In the genomic region with DNA sequence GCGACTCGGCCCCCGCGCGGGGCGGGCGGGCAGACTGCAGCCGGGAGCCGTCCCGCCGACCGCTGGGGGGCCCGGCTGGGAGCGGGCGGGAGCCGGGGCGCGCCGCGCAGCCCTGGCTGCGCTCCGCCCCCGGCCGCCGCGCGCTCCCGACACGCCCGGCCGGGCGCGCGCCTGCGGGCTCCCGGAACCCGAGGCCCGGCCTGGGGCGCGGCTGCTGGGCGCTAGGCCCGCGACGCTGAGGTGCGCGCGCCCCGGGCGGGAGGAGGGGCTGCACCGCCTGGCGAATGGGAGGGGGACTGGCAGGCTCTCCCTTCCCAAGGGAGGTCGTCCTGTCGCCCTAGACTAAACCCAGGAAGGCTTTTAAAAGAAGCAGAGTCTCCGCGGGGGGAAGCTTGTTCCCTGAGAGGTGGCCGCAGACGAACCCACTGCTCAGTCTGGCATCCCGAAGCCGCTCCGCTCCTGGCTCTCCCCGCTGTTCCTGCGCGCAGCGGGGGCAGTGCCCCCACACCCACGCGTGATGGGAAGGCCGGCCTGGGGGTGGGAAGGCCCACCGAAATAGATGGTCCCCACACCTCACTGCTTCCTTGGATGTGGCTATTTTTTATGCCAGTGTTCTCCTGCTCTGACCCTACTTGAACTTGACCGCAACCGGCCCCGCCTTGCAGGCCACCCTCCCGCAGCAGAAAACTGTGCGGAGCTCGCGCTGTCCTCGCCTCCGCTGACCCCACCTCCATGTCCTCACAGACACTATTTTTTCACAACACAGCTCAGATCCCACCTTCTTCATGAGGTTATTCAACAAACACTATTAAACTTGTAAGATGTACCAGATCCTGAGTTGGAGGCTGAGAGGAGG, we compare ENCODE assay signal across 2 cellular contexts.
TF ChIP-seq lines count a peak whose summit lies in the region.

A gene with protein sequence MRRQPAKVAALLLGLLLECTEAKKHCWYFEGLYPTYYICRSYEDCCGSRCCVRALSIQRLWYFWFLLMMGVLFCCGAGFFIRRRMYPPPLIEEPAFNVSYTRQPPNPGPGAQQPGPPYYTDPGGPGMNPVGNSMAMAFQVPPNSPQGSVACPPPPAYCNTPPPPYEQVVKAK (minus strand): TSS at position 125 of the 856 bp plus-strand sequence. CDS start 178 bp downstream, outside the sequence.

TF ChIP-seq in GM23338, 12 proteins besides CTCF, POLR2A, EP300 and RAD21 (continued from another document and continues in another):
- TF ChIP-seq, protein P1, sequence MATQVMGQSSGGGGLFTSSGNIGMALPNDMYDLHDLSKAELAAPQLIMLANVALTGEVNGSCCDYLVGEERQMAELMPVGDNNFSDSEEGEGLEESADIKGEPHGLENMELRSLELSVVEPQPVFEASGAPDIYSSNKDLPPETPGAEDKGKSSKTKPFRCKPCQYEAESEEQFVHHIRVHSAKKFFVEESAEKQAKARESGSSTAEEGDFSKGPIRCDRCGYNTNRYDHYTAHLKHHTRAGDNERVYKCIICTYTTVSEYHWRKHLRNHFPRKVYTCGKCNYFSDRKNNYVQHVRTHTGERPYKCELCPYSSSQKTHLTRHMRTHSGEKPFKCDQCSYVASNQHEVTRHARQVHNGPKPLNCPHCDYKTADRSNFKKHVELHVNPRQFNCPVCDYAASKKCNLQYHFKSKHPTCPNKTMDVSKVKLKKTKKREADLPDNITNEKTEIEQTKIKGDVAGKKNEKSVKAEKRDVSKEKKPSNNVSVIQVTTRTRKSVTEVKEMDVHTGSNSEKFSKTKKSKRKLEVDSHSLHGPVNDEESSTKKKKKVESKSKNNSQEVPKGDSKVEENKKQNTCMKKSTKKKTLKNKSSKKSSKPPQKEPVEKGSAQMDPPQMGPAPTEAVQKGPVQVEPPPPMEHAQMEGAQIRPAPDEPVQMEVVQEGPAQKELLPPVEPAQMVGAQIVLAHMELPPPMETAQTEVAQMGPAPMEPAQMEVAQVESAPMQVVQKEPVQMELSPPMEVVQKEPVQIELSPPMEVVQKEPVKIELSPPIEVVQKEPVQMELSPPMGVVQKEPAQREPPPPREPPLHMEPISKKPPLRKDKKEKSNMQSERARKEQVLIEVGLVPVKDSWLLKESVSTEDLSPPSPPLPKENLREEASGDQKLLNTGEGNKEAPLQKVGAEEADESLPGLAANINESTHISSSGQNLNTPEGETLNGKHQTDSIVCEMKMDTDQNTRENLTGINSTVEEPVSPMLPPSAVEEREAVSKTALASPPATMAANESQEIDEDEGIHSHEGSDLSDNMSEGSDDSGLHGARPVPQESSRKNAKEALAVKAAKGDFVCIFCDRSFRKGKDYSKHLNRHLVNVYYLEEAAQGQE (IDR thresholded peaks at IDR 0.05; ENCODE audit: unreplicated experiment), result no peak
- TF ChIP-seq POLR2AphosphoS5 (IDR thresholded peaks at IDR 0.05; ENCODE audit: low read depth) (no peak), ZNF331 (CRISPR knock-in tag; IDR thresholded peaks at IDR 0.05; ENCODE audit: low read depth) (no peak)
- TF ChIP-seq, protein P2, sequence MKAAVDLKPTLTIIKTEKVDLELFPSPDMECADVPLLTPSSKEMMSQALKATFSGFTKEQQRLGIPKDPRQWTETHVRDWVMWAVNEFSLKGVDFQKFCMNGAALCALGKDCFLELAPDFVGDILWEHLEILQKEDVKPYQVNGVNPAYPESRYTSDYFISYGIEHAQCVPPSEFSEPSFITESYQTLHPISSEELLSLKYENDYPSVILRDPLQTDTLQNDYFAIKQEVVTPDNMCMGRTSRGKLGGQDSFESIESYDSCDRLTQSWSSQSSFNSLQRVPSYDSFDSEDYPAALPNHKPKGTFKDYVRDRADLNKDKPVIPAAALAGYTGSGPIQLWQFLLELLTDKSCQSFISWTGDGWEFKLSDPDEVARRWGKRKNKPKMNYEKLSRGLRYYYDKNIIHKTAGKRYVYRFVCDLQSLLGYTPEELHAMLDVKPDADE (IDR thresholded peaks at IDR 0.05), result no peak
- TF ChIP-seq, protein P3, sequence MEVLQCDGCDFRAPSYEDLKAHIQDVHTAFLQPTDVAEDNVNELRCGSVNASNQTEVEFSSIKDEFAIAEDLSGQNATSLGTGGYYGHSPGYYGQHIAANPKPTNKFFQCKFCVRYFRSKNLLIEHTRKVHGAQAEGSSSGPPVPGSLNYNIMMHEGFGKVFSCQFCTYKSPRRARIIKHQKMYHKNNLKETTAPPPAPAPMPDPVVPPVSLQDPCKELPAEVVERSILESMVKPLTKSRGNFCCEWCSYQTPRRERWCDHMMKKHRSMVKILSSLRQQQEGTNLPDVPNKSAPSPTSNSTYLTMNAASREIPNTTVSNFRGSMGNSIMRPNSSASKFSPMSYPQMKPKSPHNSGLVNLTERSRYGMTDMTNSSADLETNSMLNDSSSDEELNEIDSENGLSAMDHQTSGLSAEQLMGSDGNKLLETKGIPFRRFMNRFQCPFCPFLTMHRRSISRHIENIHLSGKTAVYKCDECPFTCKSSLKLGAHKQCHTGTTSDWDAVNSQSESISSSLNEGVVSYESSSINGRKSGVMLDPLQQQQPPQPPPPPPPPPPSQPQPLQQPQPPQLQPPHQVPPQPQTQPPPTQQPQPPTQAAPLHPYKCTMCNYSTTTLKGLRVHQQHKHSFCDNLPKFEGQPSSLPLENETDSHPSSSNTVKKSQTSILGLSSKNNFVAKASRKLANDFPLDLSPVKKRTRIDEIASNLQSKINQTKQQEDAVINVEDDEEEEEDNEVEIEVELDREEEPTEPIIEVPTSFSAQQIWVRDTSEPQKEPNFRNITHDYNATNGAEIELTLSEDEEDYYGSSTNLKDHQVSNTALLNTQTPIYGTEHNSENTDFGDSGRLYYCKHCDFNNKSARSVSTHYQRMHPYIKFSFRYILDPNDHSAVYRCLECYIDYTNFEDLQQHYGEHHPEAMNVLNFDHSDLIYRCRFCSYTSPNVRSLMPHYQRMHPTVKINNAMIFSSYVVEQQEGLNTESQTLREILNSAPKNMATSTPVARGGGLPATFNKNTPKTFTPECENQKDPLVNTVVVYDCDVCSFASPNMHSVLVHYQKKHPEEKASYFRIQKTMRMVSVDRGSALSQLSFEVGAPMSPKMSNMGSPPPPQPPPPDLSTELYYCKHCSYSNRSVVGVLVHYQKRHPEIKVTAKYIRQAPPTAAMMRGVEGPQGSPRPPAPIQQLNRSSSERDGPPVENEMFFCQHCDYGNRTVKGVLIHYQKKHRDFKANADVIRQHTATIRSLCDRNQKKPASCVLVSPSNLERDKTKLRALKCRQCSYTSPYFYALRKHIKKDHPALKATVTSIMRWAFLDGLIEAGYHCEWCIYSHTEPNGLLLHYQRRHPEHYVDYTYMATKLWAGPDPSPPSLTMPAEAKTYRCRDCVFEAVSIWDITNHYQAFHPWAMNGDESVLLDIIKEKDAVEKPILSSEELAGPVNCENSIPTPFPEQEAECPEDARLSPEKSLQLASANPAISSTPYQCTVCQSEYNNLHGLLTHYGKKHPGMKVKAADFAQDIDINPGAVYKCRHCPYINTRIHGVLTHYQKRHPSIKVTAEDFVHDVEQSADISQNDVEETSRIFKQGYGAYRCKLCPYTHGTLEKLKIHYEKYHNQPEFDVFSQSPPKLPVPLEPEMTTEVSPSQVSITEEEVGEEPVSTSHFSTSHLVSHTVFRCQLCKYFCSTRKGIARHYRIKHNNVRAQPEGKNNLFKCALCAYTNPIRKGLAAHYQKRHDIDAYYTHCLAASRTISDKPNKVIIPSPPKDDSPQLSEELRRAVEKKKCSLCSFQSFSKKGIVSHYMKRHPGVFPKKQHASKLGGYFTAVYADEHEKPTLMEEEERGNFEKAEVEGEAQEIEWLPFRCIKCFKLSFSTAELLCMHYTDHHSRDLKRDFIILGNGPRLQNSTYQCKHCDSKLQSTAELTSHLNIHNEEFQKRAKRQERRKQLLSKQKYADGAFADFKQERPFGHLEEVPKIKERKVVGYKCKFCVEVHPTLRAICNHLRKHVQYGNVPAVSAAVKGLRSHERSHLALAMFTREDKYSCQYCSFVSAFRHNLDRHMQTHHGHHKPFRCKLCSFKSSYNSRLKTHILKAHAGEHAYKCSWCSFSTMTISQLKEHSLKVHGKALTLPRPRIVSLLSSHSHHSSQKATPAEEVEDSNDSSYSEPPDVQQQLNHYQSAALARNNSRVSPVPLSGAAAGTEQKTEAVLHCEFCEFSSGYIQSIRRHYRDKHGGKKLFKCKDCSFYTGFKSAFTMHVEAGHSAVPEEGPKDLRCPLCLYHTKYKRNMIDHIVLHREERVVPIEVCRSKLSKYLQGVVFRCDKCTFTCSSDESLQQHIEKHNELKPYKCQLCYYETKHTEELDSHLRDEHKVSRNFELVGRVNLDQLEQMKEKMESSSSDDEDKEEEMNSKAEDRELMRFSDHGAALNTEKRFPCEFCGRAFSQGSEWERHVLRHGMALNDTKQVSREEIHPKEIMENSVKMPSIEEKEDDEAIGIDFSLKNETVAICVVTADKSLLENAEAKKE (CRISPR knock-in tag; IDR thresholded peaks at IDR 0.05), result no peak

TF ChIP-seq in SK-N-SH treated with all-trans-retinoic acid at 6 μM for 48 hours, 23 proteins besides CTCF, POLR2A, EP300 and RAD21 (continued from another document):
- TF ChIP-seq, protein P4, sequence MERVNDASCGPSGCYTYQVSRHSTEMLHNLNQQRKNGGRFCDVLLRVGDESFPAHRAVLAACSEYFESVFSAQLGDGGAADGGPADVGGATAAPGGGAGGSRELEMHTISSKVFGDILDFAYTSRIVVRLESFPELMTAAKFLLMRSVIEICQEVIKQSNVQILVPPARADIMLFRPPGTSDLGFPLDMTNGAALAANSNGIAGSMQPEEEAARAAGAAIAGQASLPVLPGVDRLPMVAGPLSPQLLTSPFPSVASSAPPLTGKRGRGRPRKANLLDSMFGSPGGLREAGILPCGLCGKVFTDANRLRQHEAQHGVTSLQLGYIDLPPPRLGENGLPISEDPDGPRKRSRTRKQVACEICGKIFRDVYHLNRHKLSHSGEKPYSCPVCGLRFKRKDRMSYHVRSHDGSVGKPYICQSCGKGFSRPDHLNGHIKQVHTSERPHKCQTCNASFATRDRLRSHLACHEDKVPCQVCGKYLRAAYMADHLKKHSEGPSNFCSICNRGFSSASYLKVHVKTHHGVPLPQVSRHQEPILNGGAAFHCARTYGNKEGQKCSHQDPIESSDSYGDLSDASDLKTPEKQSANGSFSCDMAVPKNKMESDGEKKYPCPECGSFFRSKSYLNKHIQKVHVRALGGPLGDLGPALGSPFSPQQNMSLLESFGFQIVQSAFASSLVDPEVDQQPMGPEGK (CRISPR knock-in tag; IDR thresholded peaks at IDR 0.05; ENCODE audit: borderline replicate concordance), result peak; percentile 53; the same call in 1 of the 2 replicates
- TF ChIP-seq GLIS3 (CRISPR knock-in tag; IDR thresholded peaks at IDR 0.05) (no peak), ZFP3 (CRISPR knock-in tag; IDR thresholded peaks at IDR 0.05) (peak; percentile 66; the same call in 1 of the 2 replicates), ZC3H10 (CRISPR knock-in tag; IDR thresholded peaks at IDR 0.05) (no peak), ZNF565 (CRISPR knock-in tag; conservative IDR thresholded peaks at IDR 0.05; ENCODE audit: low read depth) (no peak), TCF4 (CRISPR knock-in tag; IDR thresholded peaks at IDR 0.05; ENCODE audit: borderline replicate concordance) (no peak), ISL1 (CRISPR knock-in tag; IDR thresholded peaks at IDR 0.05) (no peak), ZNF70 (CRISPR knock-in tag; IDR thresholded peaks at IDR 0.05) (no peak)
- TF ChIP-seq, protein P5, sequence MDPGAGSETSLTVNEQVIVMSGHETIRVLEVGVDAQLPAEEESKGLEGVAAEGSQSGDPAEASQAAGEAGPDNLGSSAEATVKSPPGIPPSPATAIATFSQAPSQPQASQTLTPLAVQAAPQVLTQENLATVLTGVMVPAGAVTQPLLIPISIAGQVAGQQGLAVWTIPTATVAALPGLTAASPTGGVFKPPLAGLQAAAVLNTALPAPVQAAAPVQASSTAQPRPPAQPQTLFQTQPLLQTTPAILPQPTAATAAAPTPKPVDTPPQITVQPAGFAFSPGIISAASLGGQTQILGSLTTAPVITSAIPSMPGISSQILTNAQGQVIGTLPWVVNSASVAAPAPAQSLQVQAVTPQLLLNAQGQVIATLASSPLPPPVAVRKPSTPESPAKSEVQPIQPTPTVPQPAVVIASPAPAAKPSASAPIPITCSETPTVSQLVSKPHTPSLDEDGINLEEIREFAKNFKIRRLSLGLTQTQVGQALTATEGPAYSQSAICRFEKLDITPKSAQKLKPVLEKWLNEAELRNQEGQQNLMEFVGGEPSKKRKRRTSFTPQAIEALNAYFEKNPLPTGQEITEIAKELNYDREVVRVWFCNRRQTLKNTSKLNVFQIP (CRISPR knock-in tag; IDR thresholded peaks at IDR 0.05; ENCODE audit: borderline replicate concordance, low read depth), result no peak
- TF ChIP-seq, protein P6, sequence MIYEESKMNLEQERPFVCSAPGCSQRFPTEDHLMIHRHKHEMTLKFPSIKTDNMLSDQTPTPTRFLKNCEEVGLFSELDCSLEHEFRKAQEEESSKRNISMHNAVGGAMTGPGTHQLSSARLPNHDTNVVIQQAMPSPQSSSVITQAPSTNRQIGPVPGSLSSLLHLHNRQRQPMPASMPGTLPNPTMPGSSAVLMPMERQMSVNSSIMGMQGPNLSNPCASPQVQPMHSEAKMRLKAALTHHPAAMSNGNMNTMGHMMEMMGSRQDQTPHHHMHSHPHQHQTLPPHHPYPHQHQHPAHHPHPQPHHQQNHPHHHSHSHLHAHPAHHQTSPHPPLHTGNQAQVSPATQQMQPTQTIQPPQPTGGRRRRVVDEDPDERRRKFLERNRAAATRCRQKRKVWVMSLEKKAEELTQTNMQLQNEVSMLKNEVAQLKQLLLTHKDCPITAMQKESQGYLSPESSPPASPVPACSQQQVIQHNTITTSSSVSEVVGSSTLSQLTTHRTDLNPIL (CRISPR knock-in tag; IDR thresholded peaks at IDR 0.05; ENCODE audit: low read depth), result no peak
- TF ChIP-seq, protein P7, sequence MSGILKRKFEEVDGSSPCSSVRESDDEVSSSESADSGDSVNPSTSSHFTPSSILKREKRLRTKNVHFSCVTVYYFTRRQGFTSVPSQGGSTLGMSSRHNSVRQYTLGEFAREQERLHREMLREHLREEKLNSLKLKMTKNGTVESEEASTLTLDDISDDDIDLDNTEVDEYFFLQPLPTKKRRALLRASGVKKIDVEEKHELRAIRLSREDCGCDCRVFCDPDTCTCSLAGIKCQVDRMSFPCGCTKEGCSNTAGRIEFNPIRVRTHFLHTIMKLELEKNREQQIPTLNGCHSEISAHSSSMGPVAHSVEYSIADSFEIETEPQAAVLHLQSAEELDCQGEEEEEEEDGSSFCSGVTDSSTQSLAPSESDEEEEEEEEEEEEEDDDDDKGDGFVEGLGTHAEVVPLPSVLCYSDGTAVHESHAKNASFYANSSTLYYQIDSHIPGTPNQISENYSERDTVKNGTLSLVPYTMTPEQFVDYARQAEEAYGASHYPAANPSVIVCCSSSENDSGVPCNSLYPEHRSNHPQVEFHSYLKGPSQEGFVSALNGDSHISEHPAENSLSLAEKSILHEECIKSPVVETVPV (CRISPR knock-in tag; IDR thresholded peaks at IDR 0.05), result no peak
